8 cellular contexts compared by ENCODE assay signal in the genomic region with DNA sequence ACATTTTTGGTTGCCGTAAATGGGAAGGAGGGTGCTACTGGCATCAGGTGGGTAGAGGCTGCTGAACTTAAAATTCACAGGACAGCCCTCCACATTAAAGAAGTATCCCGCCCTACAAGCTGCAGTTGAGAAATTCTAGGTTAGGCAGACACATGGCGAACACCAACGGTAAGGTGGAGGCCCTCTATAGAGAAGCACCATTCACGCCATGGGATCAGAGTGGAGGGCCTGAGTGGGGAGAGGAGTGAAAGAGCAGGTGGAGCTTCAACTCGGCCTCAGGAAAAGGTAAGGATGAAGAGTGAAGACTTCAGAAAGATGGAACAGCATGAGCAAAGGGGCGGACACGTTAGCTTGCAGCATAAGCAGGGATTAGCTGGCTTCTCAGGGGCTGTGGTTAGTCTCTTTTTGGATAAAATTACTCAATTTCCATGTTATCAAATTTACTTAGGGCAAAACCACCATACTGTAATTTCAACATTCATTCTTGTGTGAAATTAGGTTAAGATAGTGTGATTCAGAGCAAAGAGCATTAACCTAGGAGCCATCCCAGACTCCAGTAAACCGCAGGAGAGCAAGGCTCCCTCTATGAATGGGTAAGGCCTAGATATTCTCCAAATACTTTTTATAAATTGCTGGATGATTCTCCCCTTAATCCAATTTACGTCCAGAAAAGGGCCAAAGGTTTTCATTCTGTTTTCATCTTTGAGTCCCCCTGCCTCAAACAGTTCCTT.
DNase-seq lines count a peak whose midpoint lies in the region; ATAC-seq and TF ChIP-seq lines count a peak whose summit lies in the region.

No MANE protein-coding gene starts in this region.

- H3K27ac Mint-ChIP-seq in stimulated activated memory B cell treated with anti-CD40 and anti-IgM and Interleukin-4, amounts not matched to agents 10 μg/mL and 1 μg/mL and 100 μg/mL, for 72 hours = peak overlapping the region; percentile 95

- H3K4me1 Mint-ChIP-seq in stimulated activated memory B cell treated with anti-CD40 and anti-IgM and Interleukin-4, amounts not matched to agents 10 μg/mL and 1 μg/mL and 100 μg/mL, for 72 hours = peaks cover 18% of the 10 kb centered on the region

- no peak for ATAC-seq in stimulated activated memory B cell treated with anti-CD40 and anti-IgM and Interleukin-4, amounts not matched to agents 10 μg/mL and 1 μg/mL and 100 μg/mL, for 72 hours
- no peak for ATAC-seq in HG02763 (IDR thresholded peaks at IDR 0.05; ENCODE audit: unreplicated experiment)

- peak overlapping the region; percentile 89 for H3K27ac ChIP-seq in VCaP

- H3K4me3 Mint-ChIP-seq in stimulated activated memory B cell treated with anti-CD40 and anti-IgM and Interleukin-4, amounts not matched to agents 10 μg/mL and 1 μg/mL and 100 μg/mL, for 72 hours = peak overlapping the region; percentile 93

- peaks cover 30% of the 10 kb centered on the region for H3K36me3 Mint-ChIP-seq in stimulated activated memory B cell treated with anti-CD40 and anti-IgM and Interleukin-4, amounts not matched to agents 10 μg/mL and 1 μg/mL and 100 μg/mL, for 72 hours

- no peak for TF ChIP-seq CTCF in VCaP (conservative IDR thresholded peaks at IDR 0.05)

- peak; percentile 21 for DNase-seq in DMS53 (lab: John Stamatoyannopoulos, UW)
- no peak for DNase-seq in DMS53 treated with DMSO at 0.1 percent for 48 hours (lab: John Stamatoyannopoulos, UW; ENCODE audit: unreplicated experiment)
- peak; percentile 9 for DNase-seq in foreskin melanocyte
- DNase-seq in kidney glomerular epithelial cell (lab: John Stamatoyannopoulos, UW) = no peak
- DNase-seq in DMS 273 (lab: John Stamatoyannopoulos, UW; ENCODE audit: unreplicated experiment) = no peak

- H3K9me3 Mint-ChIP-seq in stimulated activated memory B cell treated with anti-CD40 and anti-IgM and Interleukin-4, amounts not matched to agents 10 μg/mL and 1 μg/mL and 100 μg/mL, for 72 hours = peaks cover 12% of the 10 kb centered on the region

- no peaks in the 10 kb centered on the region for H3K27me3 Mint-ChIP-seq in stimulated activated memory B cell treated with anti-CD40 and anti-IgM and Interleukin-4, amounts not matched to agents 10 μg/mL and 1 μg/mL and 100 μg/mL, for 72 hours

Comparison
In these comparisons a context has a peak if more than half of its experiments do, and no peak if none do; other contexts are left out.
1. DNase-seq: peak in DMS53 (single experiment) and foreskin melanocyte (single experiment); none in DMS53 treated with DMSO at 0.1 percent for 48 hours (single experiment), kidney glomerular epithelial cell (single experiment) and DMS 273 (single experiment).